1 cellular context compared by ENCODE assay signal in genomic region chr22:21947040-21948014, GRCh38.
TF ChIP-seq lines count a peak whose summit lies in the region.

No MANE protein-coding gene starts in this region.

TF ChIP-seq in GM23338, 12 proteins besides CTCF, POLR2A, EP300 and RAD21 (continued from another document):
- TF ChIP-seq ZNF462 (CRISPR knock-in tag; IDR thresholded peaks at IDR 0.05) = no peak
- TF ChIP-seq CREB1 (CRISPR knock-in tag; IDR thresholded peaks at IDR 0.05; ENCODE audit: low read depth) = no peak
- TF ChIP-seq POLR2AphosphoS5 (IDR thresholded peaks at IDR 0.05; ENCODE audit: low read depth) = no peak
- TF ChIP-seq ETS1 (IDR thresholded peaks at IDR 0.05) = no peak
- no peak for TF ChIP-seq JUNB (IDR thresholded peaks at IDR 0.05; ENCODE audit: unreplicated experiment)
- no peak for TF ChIP-seq NANOG (IDR thresholded peaks at IDR 0.05; ENCODE audit: borderline replicate concordance)
- TF ChIP-seq EZH2 (IDR thresholded peaks at IDR 0.05; ENCODE audit: low read depth, unreplicated experiment) = no peak
- no peak for TF ChIP-seq STAT1 (IDR thresholded peaks at IDR 0.05; ENCODE audit: unreplicated experiment)
TF ChIP-seq in GM23338: peak in this region for 0.
